18 cellular contexts compared by ENCODE assay signal in the genomic region with DNA sequence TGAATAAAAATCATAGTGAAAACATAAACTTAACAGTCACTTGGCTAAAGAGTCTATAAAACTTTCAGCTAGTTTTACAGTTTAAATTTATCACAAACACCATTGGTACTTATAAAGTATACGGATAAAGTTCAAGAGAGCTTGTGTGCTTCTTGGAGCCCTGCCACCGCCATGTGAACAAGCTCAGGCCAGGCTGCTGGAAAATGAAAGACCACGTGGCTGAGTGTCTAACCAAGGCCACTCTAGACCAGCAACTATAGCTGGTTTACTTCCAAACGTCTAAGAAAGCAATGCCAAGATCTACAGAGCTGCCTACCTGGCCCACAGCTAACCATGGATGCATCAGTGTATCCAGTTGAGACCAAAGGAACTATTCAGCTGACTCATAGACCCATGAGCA.
A peak's percentile ranks its signal among the peaks of the same experiment; 100 is the strongest.
DNase-seq lines count a peak whose midpoint lies in the region; ATAC-seq and TF ChIP-seq lines count a peak whose summit lies in the region.
"Had no signal": no experiment of that assay in that cellular context is flagged by ENCODE, and none has a peak within 500 bp of the region (broad histone marks: within the 10 kb centered on the region; RNA-seq: fewer than 3 reads in every experiment).

No MANE protein-coding gene starts in this region.

- H3K4me1 Mint-ChIP-seq in CD8-positive, alpha-beta T cell (ENCODE audit: low read depth) = no peaks in the 10 kb centered on the region
- H3K4me1 Mint-ChIP-seq: B cell; CD8-positive, alpha-beta memory T cell; IgD-negative memory B cell had no signal

- DNase-seq in LNCaP clone FGC (ENCODE audit: low read depth) (peak; percentile 36), adrenal gland (peak in 4 of 7 donors; percentile 12 to 34 (median 26)), mucosa of descending colon (no peak), thyroid gland (peak; percentile 15 to 18), Right ventricle myocardium inferior (ENCODE audit: missing footprints) (no peak), osteoblast (ENCODE audit: insufficient read length, low spot score, missing footprints) (no peak)
- DNase-seq in CD8-positive, alpha-beta T cell = no peak
- DNase-seq: CD8-positive, alpha-beta memory T cell; COR-L47; DMS 273 treated with DMSO at 0.1 percent for 48 hours; GM23248; H7; HFFc6 had no signal

- H3K36me3 ChIP-seq in adrenal gland (replicated peaks in 1 of 2) (no peaks in the 10 kb centered on the region), mucosa of descending colon (ENCODE audit: low read depth) (no peaks in the 10 kb centered on the region), thyroid gland (no peaks in the 10 kb centered on the region), osteoblast (ENCODE audit: insufficient read depth, low read length) (no peaks in the 10 kb centered on the region)
- no peaks in the 10 kb centered on the region for H3K36me3 ChIP-seq in CD8-positive, alpha-beta T cell (ENCODE audit: insufficient read depth, low read length)
- H3K36me3 ChIP-seq: BLaER1 treated with 17β-estradiol and CSF1 and Interleukin-3, amounts not matched to agents 10 nM and 100 nM had no signal

- H3K9me3 Mint-ChIP-seq in CD8-positive, alpha-beta T cell = no peaks in the 10 kb centered on the region

- TF ChIP-seq POLR2A in adrenal gland (IDR thresholded peaks at IDR 0.05) (no peak), thyroid gland (IDR thresholded peaks at IDR 0.05) (no peak)

- POLR2A ChIA-PET in CD8-positive, alpha-beta T cell (lab: Charles Lee) = no interaction called here

- TF ChIP-seq CTCF in LNCaP clone FGC (IDR thresholded peaks at IDR 0.05; ENCODE audit: control insufficient read depth, extremely low read depth, insufficient read depth) = no peak
- no peak for TF ChIP-seq CTCF in adrenal gland (IDR thresholded peaks at IDR 0.05)
- no peak for TF ChIP-seq CTCF in mucosa of descending colon (IDR thresholded peaks at IDR 0.05)
- TF ChIP-seq CTCF in thyroid gland (IDR thresholded peaks at IDR 0.05) = no peak
- no peak for TF ChIP-seq CTCF in CD8-positive, alpha-beta T cell (IDR thresholded peaks at IDR 0.05)
- no peak for TF ChIP-seq CTCF in osteoblast (IDR thresholded peaks at IDR 0.05; ENCODE audit: extremely low read depth, low read depth, low read length)

- H3K27me3 ChIP-seq in adrenal gland (no peaks in the 10 kb centered on the region), thyroid gland (no peaks in the 10 kb centered on the region), osteoblast (ENCODE audit: insufficient read depth, low read length) (no peaks in the 10 kb centered on the region)
- H3K27me3 ChIP-seq in CD8-positive, alpha-beta T cell (ENCODE audit: insufficient read depth, low read length) = no peaks in the 10 kb centered on the region
- H3K27me3 ChIP-seq: BLaER1 treated with 17β-estradiol and CSF1 and Interleukin-3, amounts not matched to agents 10 nM and 100 nM had no signal

- CTCF ChIA-PET in CD8-positive, alpha-beta T cell (lab: Charles Lee) = interaction anchor here (0.7 kb wide), 1 partner anchor 19 kb away, joined by 3 read pairs; no protein-coding TSS in a partner anchor

- intact Hi-C loops in adrenal gland (cut with DNase I) (no loop called here), mucosa of descending colon (cut with DNase I, micrococcal nuclease) (no loop called here), thyroid gland (cut with DNase I) (no loop called here), Right ventricle myocardium inferior (cut with DNase I) (no loop called here)
- intact Hi-C loops in CD8-positive, alpha-beta T cell (cut with DNase I, micrococcal nuclease) = no loop called here

- no peak overlapping the region for H3K4me3 ChIP-seq in LNCaP clone FGC (ENCODE audit: low read depth, low read length)
- H3K4me3 ChIP-seq in adrenal gland = no peak overlapping the region
- no peak overlapping the region for H3K4me3 ChIP-seq in mucosa of descending colon
- no peak overlapping the region for H3K4me3 ChIP-seq in thyroid gland (replicated peaks in 1 of 3)
- H3K4me3 ChIP-seq in CD8-positive, alpha-beta T cell (ENCODE audit: low read depth, low read length) = no peak overlapping the region
- H3K4me3 ChIP-seq in osteoblast (ENCODE audit: insufficient read depth, low read length) = no peak overlapping the region
- H3K4me3 ChIP-seq: BLaER1 treated with 17β-estradiol and CSF1 and Interleukin-3, amounts not matched to agents 10 nM and 100 nM; GM23248 had no signal

- ATAC-seq in mucosa of descending colon = peak; percentile 36
- ATAC-seq in Right ventricle myocardium inferior = no peak
- ATAC-seq in CD8-positive, alpha-beta T cell = no peak
- ATAC-seq: HCT116, HepG2 had no signal

- no peak overlapping the region for H3K27ac ChIP-seq in adrenal gland
- H3K27ac ChIP-seq in thyroid gland = no peak overlapping the region
- no peak overlapping the region for H3K27ac ChIP-seq in CD8-positive, alpha-beta T cell (ENCODE audit: low read depth, low read length)
- no peak overlapping the region for H3K27ac ChIP-seq in osteoblast (ENCODE audit: low read depth, low read length)
- H3K27ac ChIP-seq: BLaER1 treated with 17β-estradiol and CSF1 and Interleukin-3, amounts not matched to agents 10 nM and 100 nM; GM23248 had no signal

- no peak overlapping the region for H3K4me2 ChIP-seq in osteoblast (ENCODE audit: insufficient read depth, low read length)
- H3K4me2 ChIP-seq: BLaER1 treated with 17β-estradiol and CSF1 and Interleukin-3, amounts not matched to agents 10 nM and 100 nM had no signal

- H3K27ac Mint-ChIP-seq in CD8-positive, alpha-beta T cell = no peak overlapping the region
- H3K27ac Mint-ChIP-seq: B cell, HFFc6, IgD-negative memory B cell had no signal

- H3K9me3 ChIP-seq in adrenal gland (replicated peaks in 1 of 3) (no peaks in the 10 kb centered on the region), mucosa of descending colon (no peaks in the 10 kb centered on the region), thyroid gland (no peaks in the 10 kb centered on the region), osteoblast (ENCODE audit: low read depth, low read length) (no peaks in the 10 kb centered on the region)
- no peaks in the 10 kb centered on the region for H3K9me3 ChIP-seq in CD8-positive, alpha-beta T cell (ENCODE audit: low read length)
- H3K9me3 ChIP-seq: BLaER1 treated with 17β-estradiol and CSF1 and Interleukin-3, amounts not matched to agents 10 nM and 100 nM had no signal

- no peaks in the 10 kb centered on the region for H3K79me2 ChIP-seq in osteoblast (ENCODE audit: insufficient read depth, low read length)

- H3K36me3 Mint-ChIP-seq in CD8-positive, alpha-beta T cell = no peaks in the 10 kb centered on the region
- H3K36me3 Mint-ChIP-seq: CD8-positive, alpha-beta memory T cell; IgD-negative memory B cell had no signal

- H3K4me1 ChIP-seq in adrenal gland (replicated peaks in 1 of 2) (no peaks in the 10 kb centered on the region), mucosa of descending colon (ENCODE audit: low read depth) (no peaks in the 10 kb centered on the region), thyroid gland (no peaks in the 10 kb centered on the region), osteoblast (ENCODE audit: insufficient read depth, low read length) (no peaks in the 10 kb centered on the region)
- no peaks in the 10 kb centered on the region for H3K4me1 ChIP-seq in CD8-positive, alpha-beta T cell (ENCODE audit: insufficient read depth, low read length)
- H3K4me1 ChIP-seq: BLaER1 treated with 17β-estradiol and CSF1 and Interleukin-3, amounts not matched to agents 10 nM and 100 nM had no signal

- no peak overlapping the region for H2AFZ ChIP-seq in osteoblast (ENCODE audit: low read length)
- H2AFZ ChIP-seq: GM23248 had no signal

- H4K20me1 ChIP-seq in osteoblast (ENCODE audit: insufficient read depth, low read length) = no peaks in the 10 kb centered on the region
- H4K20me1 ChIP-seq: BLaER1 treated with 17β-estradiol and CSF1 and Interleukin-3, amounts not matched to agents 10 nM and 100 nM had no signal

- WGBS in adrenal gland, 4 donors = 28 to 62% (median 35%) methylated on average over 4 of the region's 4 CpGs
- WGBS in thyroid gland, 2 donors = 27 to 31% methylated on average over 4 of the region's 4 CpGs

- H3K27me3 Mint-ChIP-seq in CD8-positive, alpha-beta T cell (ENCODE audit: low read depth) = peaks cover 10% of the 10 kb centered on the region
- H3K27me3 Mint-ChIP-seq: IgD-negative memory B cell had no signal

- H3K4me3 Mint-ChIP-seq in CD8-positive, alpha-beta T cell = no peak overlapping the region
- H3K4me3 Mint-ChIP-seq: B cell; CD8-positive, alpha-beta memory T cell; HFFc6; IgD-negative memory B cell had no signal

Comparison
In these comparisons a context has a peak if more than half of its experiments do, and no peak if none do; other contexts are left out.
1. DNase-seq: peak in LNCaP clone FGC (single experiment), adrenal gland (4 of 7) and thyroid gland (2 of 2); none in mucosa of descending colon (0 of 3), Right ventricle myocardium inferior (single experiment), CD8-positive, alpha-beta T cell (0 of 7) and osteoblast (single experiment).